ENCODE assay signal across 16 cellular contexts in the genomic region with DNA sequence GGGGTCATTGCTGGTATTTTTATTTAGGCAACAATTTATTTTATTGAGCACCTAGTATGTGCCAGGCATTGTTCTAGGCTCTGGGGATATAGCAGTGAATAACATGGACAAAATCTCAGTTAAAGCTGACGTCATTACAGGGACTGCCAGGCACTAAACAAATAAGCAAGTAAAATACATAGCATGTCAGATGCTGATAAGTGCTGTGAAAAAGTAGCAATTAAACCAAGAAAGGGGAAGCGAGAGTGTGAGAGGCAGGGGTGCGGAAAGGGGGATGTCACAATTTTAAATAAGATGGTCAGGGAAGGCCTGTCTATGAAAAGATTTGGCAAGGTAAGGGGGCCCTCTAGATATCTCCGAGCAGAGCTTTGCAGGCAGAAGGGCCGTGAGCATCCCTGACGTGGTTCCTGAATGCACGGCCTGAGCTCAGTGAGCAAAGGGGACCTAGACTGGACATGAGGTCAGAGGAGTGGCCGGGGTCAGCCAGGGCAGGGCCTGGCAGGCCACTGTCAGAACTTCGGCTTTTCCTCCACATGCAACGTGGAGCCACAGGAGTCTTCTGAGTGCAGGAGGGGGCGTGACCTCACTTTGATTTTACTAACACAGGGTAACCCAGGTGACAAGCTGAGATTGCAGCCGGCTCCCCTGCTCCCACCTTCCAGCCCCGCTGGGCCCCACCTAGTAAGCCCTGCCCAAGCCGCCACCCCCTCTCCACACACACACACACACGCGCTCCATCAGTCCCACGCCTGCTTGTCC. TPM values are rescaled to one million over a fixed set of nuclear protein-coding genes. Genes with fewer than 3 reads are reported as not detected.
A peak's percentile ranks its signal among the peaks of the same experiment; 100 is the strongest.
DNase-seq lines count a peak whose midpoint lies in the region; ATAC-seq and TF ChIP-seq lines count a peak whose summit lies in the region.
"Had no signal": no experiment of that assay in that cellular context is flagged by ENCODE, and none has a peak within 500 bp of the region (broad histone marks: within the 10 kb centered on the region; RNA-seq: fewer than 3 reads in every experiment).

No MANE protein-coding gene starts in this region.

- peak; percentile 59 for ATAC-seq in HG03103 (IDR thresholded peaks at IDR 0.05; ENCODE audit: low read depth, unreplicated experiment)
- ATAC-seq in stimulated activated naive B cell treated with anti-CD40 and anti-IgM and Interleukin-4, amounts not matched to agents 10 μg/mL and 1 μg/mL and 100 μg/mL, for 72 hours (replicated peaks): peak; percentile 68 to 82

- H3K36me3 Mint-ChIP-seq in stimulated activated naive B cell treated with anti-CD40 and anti-IgM and Interleukin-4, amounts not matched to agents 10 μg/mL and 1 μg/mL and 100 μg/mL, for 72 hours: no peaks in the 10 kb centered on the region

- no peaks in the 10 kb centered on the region for H3K9me3 Mint-ChIP-seq in stimulated activated naive B cell treated with anti-CD40 and anti-IgM and Interleukin-4, amounts not matched to agents 10 μg/mL and 1 μg/mL and 100 μg/mL, for 72 hours

- no peak for TF ChIP-seq POLR2A in spleen (IDR thresholded peaks at IDR 0.05)

- H3K4me1 Mint-ChIP-seq in stimulated activated naive B cell treated with anti-CD40 and anti-IgM and Interleukin-4, amounts not matched to agents 10 μg/mL and 1 μg/mL and 100 μg/mL, for 72 hours: peaks cover 55 to 65% of the 10 kb centered on the region in 2 donors

- peak overlapping the region; percentile 62 to 66 for H3K4me3 Mint-ChIP-seq in stimulated activated naive B cell treated with anti-CD40 and anti-IgM and Interleukin-4, amounts not matched to agents 10 μg/mL and 1 μg/mL and 100 μg/mL, for 72 hours

- H3K36me3 ChIP-seq in spleen: no peaks in the 10 kb centered on the region
- H3K36me3 ChIP-seq: SJSA1, transverse colon had no signal

- intact Hi-C loops in spleen (cut with DNase I; ENCODE audit: low total_unique reads): no loop called here

- H3K27ac ChIP-seq in spleen: peak overlapping the region in 4 of 8 donors; percentile 22 to 56 (median 50)
- H3K27ac ChIP-seq: 22Rv1, parathyroid adenoma, SJSA1, transverse colon had no signal

- H3K27ac Mint-ChIP-seq in stimulated activated naive B cell treated with anti-CD40 and anti-IgM and Interleukin-4, amounts not matched to agents 10 μg/mL and 1 μg/mL and 100 μg/mL, for 72 hours: peak overlapping the region; percentile 97

- peaks cover 4 to 87% (median 44%) of the 10 kb centered on the region in 6 donors for H3K4me1 ChIP-seq in spleen
- H3K4me1 ChIP-seq: parathyroid adenoma had no signal

- H3K27me3 Mint-ChIP-seq in stimulated activated naive B cell treated with anti-CD40 and anti-IgM and Interleukin-4, amounts not matched to agents 10 μg/mL and 1 μg/mL and 100 μg/mL, for 72 hours: peaks cover 13 to 15% of the 10 kb centered on the region in 2 donors

- H3K4me3 ChIP-seq in spleen: no peak overlapping the region
- H3K4me3 ChIP-seq: SJSA1, transverse colon had no signal

- H3K9me3 ChIP-seq in spleen: no peaks in the 10 kb centered on the region
- H3K9me3 ChIP-seq: SJSA1, transverse colon had no signal

- TF ChIP-seq CTCF in spleen (IDR thresholded peaks at IDR 0.05 in 8 of 11, conservative IDR thresholded peaks at IDR 0.05 in 3 of 11): no peak

- DNase-seq in NCI-H1417 (lab: John Stamatoyannopoulos, UW) (peak in 2 of 3 experiments; percentile 34 to 55), NCI-H1417 treated with DMSO at 0.1 percent for 48 hours (lab: John Stamatoyannopoulos, UW) (no peak), SIG-M5 (lab: John Stamatoyannopoulos, UW) (peak; percentile 85), dermis blood vessel endothelial cell (no peak), spleen (no peak)
- DNase-seq in stimulated activated naive B cell treated with anti-CD40 and anti-IgM and Interleukin-4, amounts not matched to agents 10 μg/mL and 1 μg/mL and 100 μg/mL, for 72 hours: peak; percentile 72
- no peak for DNase-seq in effector CD4-positive, alpha-beta T cell
- DNase-seq: amygdala, GDM1, kidney, NCI-H1436 treated with DMSO at 0.1 percent for 48 hours, transverse colon had no signal

- H3K27me3 ChIP-seq in spleen (replicated peaks in 1 of 7): peaks cover 0 to 28% (median 0%) of the 10 kb centered on the region in 7 donors
- H3K27me3 ChIP-seq: SJSA1 had no signal

- WGBS in spleen, 5 donors: 33 to 44% (median 37%) methylated on average over 16 to 17 of the region's 17 CpGs

RNA-seq across cellular contexts. Expression of a gene that starts 24.2 kb away (rescaled TPM):
- total RNA-seq in dermis blood vessel endothelial cell: 35.2 and 55.2 TPM in 2 replicates
- total RNA-seq in spleen: 100 to 1,000 TPM in 1 of 7 donors, 10 to 100 TPM in 6; 28.9 to 104 (median 48.0) TPM
- polyA plus RNA-seq in spleen: 10 to 100 TPM in 2 of 3 donors, 1 to 10 TPM in 1; 9.8 to 15.9 (median 10.7) TPM

Comparison
In these comparisons a context has a peak if more than half of its experiments do, and no peak if none do; other contexts are left out.
1. DNase-seq: peak in NCI-H1417 (2 of 3), SIG-M5 (single experiment) and stimulated activated naive B cell treated with anti-CD40 and anti-IgM and Interleukin-4, amounts not matched to agents 10 μg/mL and 1 μg/mL and 100 μg/mL, for 72 hours (single experiment); none in NCI-H1417 treated with DMSO at 0.1 percent for 48 hours (single experiment), effector CD4-positive, alpha-beta T cell (single experiment), dermis blood vessel endothelial cell (single experiment) and spleen (single experiment).